Comparison of ENCODE assay signal across 1 cellular context in genomic region chr17:1945621-1946020, GRCh38.
TF ChIP-seq lines count a peak whose summit lies in the region.

No MANE protein-coding gene starts in this region.

TF ChIP-seq in H1, 55 proteins besides CTCF, POLR2A, EP300 and RAD21:
- TF ChIP-seq GTF2F1 (IDR thresholded peaks at IDR 0.05; ENCODE audit: borderline replicate concordance, low read depth, low read length) (no peak), RNF2 (IDR thresholded peaks at IDR 0.05; ENCODE audit: borderline replicate concordance, low read depth, low read length, missing control alignments, poor library complexity, severe bottlenecking) (no peak), TBP (IDR thresholded peaks at IDR 0.05; ENCODE audit: low read depth, low read length) (no peak), SAP30 (IDR thresholded peaks at IDR 0.05; ENCODE audit: insufficient read depth, insufficient replicate concordance, low read length) (no peak), CREB1 (IDR thresholded peaks at IDR 0.05) (no peak), MAFK (IDR thresholded peaks at IDR 0.05; ENCODE audit: low read depth, low read length) (no peak), JUN (IDR thresholded peaks at IDR 0.05; ENCODE audit: low read depth, low read length) (no peak), SIX5 (IDR thresholded peaks at IDR 0.05; ENCODE audit: low read depth, low read length) (no peak), ASH2L (IDR thresholded peaks at IDR 0.05; ENCODE audit: low read length) (no peak), GABPA (IDR thresholded peaks at IDR 0.05; ENCODE audit: borderline replicate concordance, insufficient read depth, low read length) (no peak), PHF8 (conservative IDR thresholded peaks at IDR 0.05; ENCODE audit: low read depth, low read length) (no peak), EGR1 (IDR thresholded peaks at IDR 0.05; ENCODE audit: borderline replicate concordance, low read depth, low read length) (no peak), SIN3A (conservative IDR thresholded peaks at IDR 0.05 in 1 of 2, IDR thresholded peaks at IDR 0.05 in 1 of 2; ENCODE audit: low read depth in 1 of 2, low read length in 2 of 2) (no peak), MAX (IDR thresholded peaks at IDR 0.05) (no peak), BCL11A (IDR thresholded peaks at IDR 0.05; ENCODE audit: low read depth in 2 of 2, low read length in 2 of 2) (no peak), SRF (IDR thresholded peaks at IDR 0.05; ENCODE audit: low read depth, low read length) (no peak), RXRA (IDR thresholded peaks at IDR 0.05; ENCODE audit: insufficient read depth, low read depth, low read length) (no peak), KDM5A (IDR thresholded peaks at IDR 0.05; ENCODE audit: low read length) (no peak), CEBPB (IDR thresholded peaks at IDR 0.05; ENCODE audit: low read depth, low read length) (no peak), SP1 (IDR thresholded peaks at IDR 0.05; ENCODE audit: low read depth, low read length) (no peak)
